Comparison of ENCODE assay signal across 10 cellular contexts in the genomic region with DNA sequence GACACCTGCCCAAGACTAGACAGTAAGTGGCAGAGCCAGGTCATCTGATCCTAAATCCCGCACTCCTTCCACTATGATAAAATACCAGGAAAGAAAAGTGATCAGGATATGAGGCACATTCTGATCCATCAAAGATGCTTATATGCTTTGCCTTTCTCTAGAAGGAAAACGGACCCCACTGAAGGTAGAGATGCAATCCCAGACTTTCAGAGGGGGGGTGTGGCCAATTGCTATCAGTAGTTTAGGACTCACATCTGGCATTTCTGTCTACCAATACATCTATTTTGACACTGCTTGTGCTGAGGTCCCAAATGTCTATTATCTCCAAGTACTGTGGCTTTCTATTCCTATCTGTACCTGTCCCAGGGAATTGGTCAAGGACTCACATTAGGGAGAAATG. TPM values are rescaled to one million over a fixed set of nuclear protein-coding genes. Genes with fewer than 3 reads are reported as not detected.
DNase-seq lines count a peak whose midpoint lies in the region; ATAC-seq and TF ChIP-seq lines count a peak whose summit lies in the region.
"Had no signal": no experiment of that assay in that cellular context is flagged by ENCODE, and none has a peak within 500 bp of the region (broad histone marks: within the 10 kb centered on the region; RNA-seq: fewer than 3 reads in every experiment).

No MANE protein-coding gene starts in this region.

- H3K27me3 ChIP-seq in HAP-1 (ENCODE audit: low read depth) (no peaks in the 10 kb centered on the region), right cardiac atrium (ENCODE audit: control insufficient read depth, insufficient read depth) (no peaks in the 10 kb centered on the region), spleen (replicated peaks in 1 of 7) (no peaks in the 10 kb centered on the region)
- H3K27me3 ChIP-seq: foreskin keratinocyte had no signal

- no peak for TF ChIP-seq CTCF in WTC11 (IDR thresholded peaks at IDR 0.05)
- no peak for TF ChIP-seq CTCF in spleen (IDR thresholded peaks at IDR 0.05 in 8 of 11, conservative IDR thresholded peaks at IDR 0.05 in 3 of 11)

- no peak for TF ChIP-seq POLR2A in spleen (IDR thresholded peaks at IDR 0.05)

- ATAC-seq in WTC11 (no peak), right cardiac atrium (no peak), HG02884 (IDR thresholded peaks at IDR 0.05; ENCODE audit: unreplicated experiment) (no peak), HG02678 (IDR thresholded peaks at IDR 0.05; ENCODE audit: unreplicated experiment) (no peak)
- ATAC-seq: foreskin keratinocyte had no signal

- peaks cover 22% of the 10 kb centered on the region for H3K4me1 Mint-ChIP-seq in WTC11

- H3K27ac Mint-ChIP-seq in WTC11, result no peak overlapping the region

- POLR2A ChIA-PET in WTC11 (lab: Charles Lee), result interaction anchor here (0.9 to 1.5 kb wide), 2 partner anchors 13 to 60 kb away, joined by 3 to 4 read pairs; no protein-coding TSS in a partner anchor

- no peaks in the 10 kb centered on the region for H3K9me3 Mint-ChIP-seq in WTC11

- H3K4me1 ChIP-seq in HAP-1 (peaks cover 11% of the 10 kb centered on the region), right cardiac atrium (ENCODE audit: control insufficient read depth, insufficient read depth, low read length) (no peaks in the 10 kb centered on the region), spleen (peaks cover 39 to 74% (median 65%) of the 10 kb centered on the region in 6 donors)

- peak overlapping the region; percentile 95 for H3K4me3 Mint-ChIP-seq in WTC11

- intact Hi-C loops in right cardiac atrium (cut with DNase I) (no loop called here), spleen (cut with DNase I; ENCODE audit: low total_unique reads) (no loop called here)

- H3K36me3 ChIP-seq in HAP-1 (replicated peaks), result peaks cover 38% of the 10 kb centered on the region
- peaks cover 0 to 55% (median 7%) of the 10 kb centered on the region in 6 donors for H3K36me3 ChIP-seq in spleen

- H3K36me3 Mint-ChIP-seq in WTC11, result peaks cover 37% of the 10 kb centered on the region

- H3K27me3 Mint-ChIP-seq in WTC11 (ENCODE audit: low read depth), result no peaks in the 10 kb centered on the region

- no peak for DNase-seq in HAP-1 (ENCODE audit: low spot score in 2 of 2)
- no peak for DNase-seq in WTC11 (ENCODE audit: low spot score)
- DNase-seq in right cardiac atrium, result no peak
- peak; percentile 4 for DNase-seq in spleen
- no peak for DNase-seq in NCI-H1048 (lab: John Stamatoyannopoulos, UW)
- DNase-seq in GM19240 (ENCODE audit: insufficient read length, low spot score), result no peak
- DNase-seq: foreskin keratinocyte; NK-92 treated with Interleukin-12 subunit alpha and Interleukin-12 subunit beta, amount 100 ng/mL, for 24 hours had no signal

- in situ Hi-C loops in HAP-1 (cut with MboI; ENCODE audit: low sequenced_read_pairs), result no loop called here

- CTCF ChIA-PET in WTC11 (lab: Charles Lee), result interaction anchor here (1.7 kb wide), 1 partner anchor 14 kb away, joined by 4 read pairs; no protein-coding TSS in a partner anchor

- WGBS in right cardiac atrium, result 25% methylated on average over 2 of the region's 2 CpGs
- WGBS in spleen, 5 donors, result 44 to 66% (median 62%) methylated on average over 2 of the region's 2 CpGs

- H3K27ac ChIP-seq in right cardiac atrium (ENCODE audit: low read length), result peak overlapping the region; percentile 3
- H3K27ac ChIP-seq in spleen, result peak overlapping the region in 3 of 8 donors; percentile 96 to 100 (median 100)
- H3K27ac ChIP-seq: foreskin keratinocyte had no signal

- H3K4me3 ChIP-seq in HAP-1 (peak overlapping the region; percentile 96), right cardiac atrium (ENCODE audit: low read length) (peak overlapping the region; percentile 89), spleen (peak overlapping the region; percentile 67 to 96 (median 80))

- H3K9me3 ChIP-seq in HAP-1 (no peaks in the 10 kb centered on the region), right cardiac atrium (ENCODE audit: control insufficient read depth, low read length) (no peaks in the 10 kb centered on the region), spleen (no peaks in the 10 kb centered on the region)

TF ChIP-seq in WTC11, 78 proteins besides CTCF, POLR2A, EP300 and RAD21:
- TF ChIP-seq SP1 (CRISPR knock-in tag; conservative IDR thresholded peaks at IDR 0.05) (no peak), NR1H2 (CRISPR knock-in tag; IDR thresholded peaks at IDR 0.05) (no peak)

RNA-seq across cellular contexts. Expression of a gene that starts 1.7 kb away (rescaled TPM):
- total RNA-seq in WTC11 (2021) (7.8 to 10.1 TPM (median 8.7 TPM) in 3 replicates), right cardiac atrium (10 to 100 TPM in 2 of 4 donors, 1 to 10 TPM in 2; 8.2 to 11.6 (median 10.6) TPM), spleen (10 to 100 TPM; 18.9 to 44.0 (median 22.5) TPM)
- polyA plus RNA-seq in right cardiac atrium (9.3 TPM), spleen (10 to 100 TPM; 11.6 to 19.7 (median 18.4) TPM)

RNA-seq across cellular contexts. Expression of a gene that starts 15.6 kb away (rescaled TPM):
- total RNA-seq in WTC11 (2021), result 2,360 to 2,535 TPM (median 2,479 TPM) in 3 replicates
- total RNA-seq in right cardiac atrium, result 100 to 1,000 TPM; 698 to 874 (median 743) TPM
- 1,031 TPM for polyA plus RNA-seq in right cardiac atrium
- total RNA-seq in spleen, result 1,000 to 10,000 TPM; 1,202 to 2,949 (median 1,651) TPM
- 1,000 to 10,000 TPM; 2,379 to 3,598 (median 2,966) TPM for polyA plus RNA-seq in spleen

RNA-seq across cellular contexts. Expression of a gene that starts 36.2 kb away (rescaled TPM):
- total RNA-seq in WTC11 (2021) (31.9 to 33.5 TPM (median 32.2 TPM) in 3 replicates), right cardiac atrium (10 to 100 TPM; 18.6 to 21.2 (median 21.0) TPM), spleen (10 to 100 TPM; 14.3 to 34.1 (median 26.6) TPM)
- polyA plus RNA-seq in right cardiac atrium (17.0 TPM), spleen (10 to 100 TPM; 12.5 to 25.0 (median 24.1) TPM)

RNA-seq across cellular contexts. Expression of a gene that starts 54.3 kb away (rescaled TPM):
- total RNA-seq in WTC11 (2021) (0.64 to 1.4 TPM (median 0.98 TPM) in 3 replicates), right cardiac atrium (10 to 100 TPM in 1 of 4 donors, 1 to 10 TPM in 3; 3.8 to 13.1 (median 5.3) TPM), spleen (1 to 10 TPM in 6 of 7 donors, under 1 TPM in 1; 0.81 to 3.9 (median 1.9) TPM)
- polyA plus RNA-seq in right cardiac atrium (4.4 TPM), spleen (1 to 10 TPM; 1.0 to 1.3 (median 1.2) TPM)
